Comparison of ENCODE assay signal across 8 cellular contexts in genomic region chr20:35664544-35665206, GRCh38. TPM values are rescaled to one million over a fixed set of nuclear protein-coding genes. Genes with fewer than 3 reads are reported as not detected.
DNase-seq lines count a peak whose midpoint lies in the region; ATAC-seq and TF ChIP-seq lines count a peak whose summit lies in the region.

TSS of gene CPNE1 (minus strand) at chr20:35664900. CDS start at chr20:35632923, 31,977 bp downstream.
TSS of gene RBM12 (minus strand) at chr20:35664900. CDS start at chr20:35655322, 9,578 bp downstream.

- H3K27me3 Mint-ChIP-seq in activated CD4-positive, alpha-beta T cell treated with anti-CD3 and anti-CD28 coated beads, Interleukin-2, amount 10 ng/mL, durations not matched to agents 24 days and 14 days = no peaks in the 10 kb centered on the region

- peak; percentile 95 for DNase-seq in BE2C
- peak; percentile 90 for DNase-seq in GM19240 (ENCODE audit: insufficient read length, low spot score)
- DNase-seq in NCI-H526 treated with DMSO at 0.1 percent for 48 hours (lab: John Stamatoyannopoulos, UW) = peak; percentile 90
- DNase-seq in activated CD4-positive, alpha-beta T cell treated with anti-CD3 and anti-CD28 coated beads, Interleukin-2, amount 10 ng/mL, durations not matched to agents 24 days and 14 days = peak; percentile 98
- peak; percentile 92 for DNase-seq in colonic mucosa
- DNase-seq in left colon = peak; percentile 92 to 93
- DNase-seq in stimulated activated CD4-positive, alpha-beta T cell treated with anti-CD3 and anti-CD28 coated beads, Interleukin-1b, Interleukin-23, amount 100 ng/mL, for 4 hours (ENCODE audit: low read depth in 2 of 2) = peak; percentile 84 to 86

- H3K9me3 Mint-ChIP-seq in activated CD4-positive, alpha-beta T cell treated with anti-CD3 and anti-CD28 coated beads, Interleukin-2, amount 10 ng/mL, durations not matched to agents 24 days and 14 days = no peaks in the 10 kb centered on the region

- H3K36me3 ChIP-seq in BE2C = peaks cover 6% of the 10 kb centered on the region; the same call in 1 of the 2 replicates
- peaks cover 6% of the 10 kb centered on the region for H3K36me3 ChIP-seq in colonic mucosa

- H3K4me3 ChIP-seq in BE2C (ENCODE audit: low read depth, low read length) (peak within 1 kb of the TSS; percentile 98), colonic mucosa (peak within 1 kb of the TSS; percentile 54)

- peak; percentile 68 for ATAC-seq in HG03460 (IDR thresholded peaks at IDR 0.05; ENCODE audit: unreplicated experiment)
- ATAC-seq in left colon = peak; percentile 93

- H3K4me1 Mint-ChIP-seq in activated CD4-positive, alpha-beta T cell treated with anti-CD3 and anti-CD28 coated beads, Interleukin-2, amount 10 ng/mL, durations not matched to agents 24 days and 14 days = peaks cover 39% of the 10 kb centered on the region

- peak within 1 kb of the TSS; percentile 100 for H3K9ac ChIP-seq in colonic mucosa (ENCODE audit: low read depth in 2 of 2, low read length in 2 of 2)

- intact Hi-C loops in activated CD4-positive, alpha-beta T cell treated with anti-CD3 and anti-CD28 coated beads, Interleukin-2, amount 10 ng/mL, durations not matched to agents 24 days and 14 days (cut with micrococcal nuclease) = loop anchor here (1.0 to 5.0 kb wide), 5 partner anchors 34 to 288 kb away; partner anchors contain the start of genes CEP250, NFS1, RBM39 and ROMO1
- intact Hi-C loops in colonic mucosa (cut with DNase I) = loop anchor here (5.0 kb wide), 1 partner anchor 47 kb away; the partner anchor contains the start of gene SPAG4
- intact Hi-C loops in left colon (cut with DNase I, micrococcal nuclease) = no loop called here

- H3K27me3 ChIP-seq in BE2C = no peaks in the 10 kb centered on the region
- no peaks in the 10 kb centered on the region for H3K27me3 ChIP-seq in colonic mucosa

- H3K4me1 ChIP-seq in BE2C (peaks cover 8% of the 10 kb centered on the region), colonic mucosa (peaks cover 11% of the 10 kb centered on the region)

- peak within 1 kb of the TSS; percentile 89 for H3K27ac ChIP-seq in colonic mucosa

- TF ChIP-seq CTCF in BE2C (IDR thresholded peaks at IDR 0.05; ENCODE audit: low read depth, low read length) (no peak; the same call in 1 of the 2 replicates), colonic mucosa (IDR thresholded peaks at IDR 0.05) (no peak)

- H3K4me3 Mint-ChIP-seq in activated CD4-positive, alpha-beta T cell treated with anti-CD3 and anti-CD28 coated beads, Interleukin-2, amount 10 ng/mL, durations not matched to agents 24 days and 14 days = peak within 1 kb of the TSS; percentile 91

- H3K9me3 ChIP-seq in BE2C (no peaks in the 10 kb centered on the region), colonic mucosa (no peaks in the 10 kb centered on the region)

- peaks cover 51% of the 10 kb centered on the region for H3K36me3 Mint-ChIP-seq in activated CD4-positive, alpha-beta T cell treated with anti-CD3 and anti-CD28 coated beads, Interleukin-2, amount 10 ng/mL, durations not matched to agents 24 days and 14 days (ENCODE audit: low read depth)

- peak within 1 kb of the TSS; percentile 99 for H3K27ac Mint-ChIP-seq in activated CD4-positive, alpha-beta T cell treated with anti-CD3 and anti-CD28 coated beads, Interleukin-2, amount 10 ng/mL, durations not matched to agents 24 days and 14 days

RNA-seq across cellular contexts. Expression of gene CPNE1, which starts in this region (rescaled TPM):
- 549 TPM for polyA plus RNA-seq in BE2C (2012; ENCODE audit: insufficient read depth, insufficient read length, low read depth)
- 317 and 318 TPM in 2 replicates for total RNA-seq in activated CD4-positive, alpha-beta T cell treated with anti-CD3 and anti-CD28 coated beads, Interleukin-2, amount 10 ng/mL, durations not matched to agents 24 days and 14 days
- total RNA-seq in colonic mucosa (100 to 1,000 TPM; 137 to 152 TPM), left colon (100 to 1,000 TPM; 108 to 126 TPM)

RNA-seq across cellular contexts. Expression of gene RBM12, which starts in this region (rescaled TPM):
- polyA plus RNA-seq in BE2C (2012; ENCODE audit: insufficient read depth, insufficient read length, low read depth) = 41.7 TPM
- total RNA-seq in activated CD4-positive, alpha-beta T cell treated with anti-CD3 and anti-CD28 coated beads, Interleukin-2, amount 10 ng/mL, durations not matched to agents 24 days and 14 days = 148 and 151 TPM in 2 replicates
- 10 to 100 TPM; 63.8 to 74.5 TPM for total RNA-seq in colonic mucosa
- 10 to 100 TPM; 63.5 to 73.0 TPM for total RNA-seq in left colon

Comparison
In these comparisons a context has a peak if more than half of its experiments do, and no peak if none do; other contexts are left out.
1. Peak in every context shown above with its lines: DNase-seq, ATAC-seq, H3K4me3 ChIP-seq and H3K27ac ChIP-seq.
2. intact Hi-C loops: an anchor here in activated CD4-positive, alpha-beta T cell treated with anti-CD3 and anti-CD28 coated beads, Interleukin-2, amount 10 ng/mL, durations not matched to agents 24 days and 14 days (1.0 to 5.0 kb wide) and colonic mucosa (5.0 kb wide); none called in left colon.